Comparison of ENCODE assay signal across 21 cellular contexts in genomic region chr2:19033240-19033639, GRCh38.
DNase-seq lines count a peak whose midpoint lies in the region; ATAC-seq and TF ChIP-seq lines count a peak whose summit lies in the region.
"Had no signal": no experiment of that assay in that cellular context is flagged by ENCODE, and none has a peak within 500 bp of the region (broad histone marks: within the 10 kb centered on the region; RNA-seq: fewer than 3 reads in every experiment).

No MANE protein-coding gene starts in this region.

- no peak overlapping the region for H3K4ac ChIP-seq in neuronal stem cell (ENCODE audit: low read length)

- ATAC-seq in Right ventricle myocardium superior (ENCODE audit: poor library complexity), result peak; percentile 92
- peak; percentile 91 to 100 (median 97) for ATAC-seq in psoas muscle
- no peak for ATAC-seq in left lobe of liver
- no peak for ATAC-seq in HG03025 (IDR thresholded peaks at IDR 0.05; ENCODE audit: low FRiP score, unreplicated experiment)

- no peak overlapping the region for H3K4me2 ChIP-seq in neuronal stem cell (ENCODE audit: insufficient read depth, low read length, poor library complexity, severe bottlenecking)
- H3K4me2 ChIP-seq: BLaER1 had no signal

- H2AK5ac ChIP-seq in neuronal stem cell (ENCODE audit: low read depth, low read length), result no peak overlapping the region

- no peak overlapping the region for H2BK5ac ChIP-seq in neuronal stem cell (ENCODE audit: low read length)

- H2BK15ac ChIP-seq in neuronal stem cell (ENCODE audit: low read length), result no peak overlapping the region

- no peaks in the 10 kb centered on the region for H3K36me3 ChIP-seq in left ventricle myocardium inferior
- no peaks in the 10 kb centered on the region for H3K36me3 ChIP-seq in psoas muscle (ENCODE audit: insufficient read depth in 1 of 2, low read depth in 1 of 2)
- H3K36me3 ChIP-seq in neuronal stem cell (replicated peaks in 1 of 2; ENCODE audit: control insufficient read depth in 2 of 2, insufficient read depth in 2 of 2, low read length in 2 of 2), result no peaks in the 10 kb centered on the region
- H3K36me3 ChIP-seq: BLaER1, SJSA1 had no signal

- no peak overlapping the region for H3K14ac ChIP-seq in neuronal stem cell (ENCODE audit: low read length)

- H3K4me3 ChIP-seq in left ventricle myocardium inferior (no peak overlapping the region), psoas muscle (no peak overlapping the region), neuronal stem cell (ENCODE audit: low read length in 2 of 2) (no peak overlapping the region)
- H3K4me3 ChIP-seq: BLaER1, SJSA1 had no signal

- H3K9me3 ChIP-seq in left ventricle myocardium inferior (replicated peaks) (no peaks in the 10 kb centered on the region), psoas muscle (no peaks in the 10 kb centered on the region), neuronal stem cell (replicated peaks in 1 of 2; ENCODE audit: control insufficient read depth in 2 of 2, insufficient read depth in 1 of 2, low read depth in 1 of 2, low read length in 2 of 2) (no peaks in the 10 kb centered on the region)
- H3K9me3 ChIP-seq: BLaER1, SJSA1 had no signal

- H3K27ac ChIP-seq in left ventricle myocardium inferior (replicated peaks) (peak overlapping the region; percentile 26), psoas muscle (peak overlapping the region; percentile 75), neuronal stem cell (replicated peaks; ENCODE audit: low read length) (no peak overlapping the region)
- H3K27ac ChIP-seq: BLaER1, SJSA1 had no signal

- H3K27me3 ChIP-seq in left ventricle myocardium inferior (ENCODE audit: low read depth) (no peaks in the 10 kb centered on the region), psoas muscle (ENCODE audit: insufficient read depth in 3 of 3, low read length in 2 of 3) (no peaks in the 10 kb centered on the region), neuronal stem cell (ENCODE audit: control insufficient read depth in 3 of 3, insufficient read depth in 3 of 3, low read depth in 1 of 3, low read length in 3 of 3) (no peaks in the 10 kb centered on the region)
- H3K27me3 ChIP-seq: BLaER1, SJSA1 had no signal

- 23 to 28% (median 26%) methylated on average over 3 of the region's 3 CpGs for WGBS in psoas muscle, 3 donors
- WGBS in neuronal stem cell (ENCODE audit: extremely low coverage in 2 of 2, insufficient read length in 2 of 2, insufficient replicate concordance in 1 of 2), 2 donors, result no CpG with 5 or more reads among the region's 3 CpGs

- H2AFZ ChIP-seq in neuronal stem cell (ENCODE audit: low read length), result no peak overlapping the region

- no peak overlapping the region for H3K23ac ChIP-seq in neuronal stem cell (ENCODE audit: low read depth, low read length, poor library complexity)

- no peak overlapping the region for H2BK120ac ChIP-seq in neuronal stem cell (ENCODE audit: low read depth, low read length)

- H4K8ac ChIP-seq in neuronal stem cell (ENCODE audit: low read depth, low read length), result no peak overlapping the region

- no peak overlapping the region for H3K18ac ChIP-seq in neuronal stem cell (ENCODE audit: low read length)

- H3K9ac ChIP-seq in neuronal stem cell (ENCODE audit: low read depth, low read length, poor library complexity), result no peak overlapping the region
- H3K9ac ChIP-seq: BLaER1 had no signal

- no peak overlapping the region for H4K91ac ChIP-seq in neuronal stem cell (ENCODE audit: low read depth, low read length, poor library complexity)

- peak; percentile 29 for DNase-seq in Right ventricle myocardium superior
- no peak for DNase-seq in cardiac septum (ENCODE audit: low spot score)
- no peak for DNase-seq in left ventricle myocardium inferior
- DNase-seq in psoas muscle, result no peak
- no peak for DNase-seq in left lobe of liver (ENCODE audit: low spot score)
- DNase-seq in neuronal stem cell (ENCODE audit: low spot score), result no peak
- no peak for DNase-seq in dermis blood vessel endothelial cell
- DNase-seq: CD8-positive, alpha-beta memory T cell; EL; H7; Kasumi-1; NCI-H1105 treated with DMSO at 0.1 percent for 48 hours; NCI-H1694 treated with DMSO at 0.1 percent for 48 hours; NCI-H2107; NCI-H226; NCI-H524 treated with DMSO at 0.1 percent for 48 hours; NK-92 treated with Interleukin-12 subunit alpha and Interleukin-12 subunit beta, amount 100 ng/mL, for 24 hours; RPMI8226 had no signal

- H3K4me1 ChIP-seq in left ventricle myocardium inferior (peaks cover 10% of the 10 kb centered on the region), psoas muscle (peaks cover 12% of the 10 kb centered on the region), neuronal stem cell (ENCODE audit: control insufficient read depth in 2 of 2, insufficient read depth in 1 of 2, low read depth in 1 of 2, low read length in 2 of 2) (peaks cover 5 to 6% of the 10 kb centered on the region in 2 donors)
- H3K4me1 ChIP-seq: BLaER1 had no signal

- intact Hi-C loops in Right ventricle myocardium superior (cut with DNase I), result no loop called here
- intact Hi-C loops in cardiac septum (cut with DNase I), result no loop called here
- intact Hi-C loops in left ventricle myocardium inferior (cut with micrococcal nuclease), result no loop called here
- intact Hi-C loops in psoas muscle (cut with DNase I), result no loop called here

- no peak for TF ChIP-seq CTCF in left ventricle myocardium inferior (IDR thresholded peaks at IDR 0.05; ENCODE audit: borderline replicate concordance)
- TF ChIP-seq CTCF in psoas muscle (IDR thresholded peaks at IDR 0.05), result no peak

- no peaks in the 10 kb centered on the region for H3K79me1 ChIP-seq in neuronal stem cell (ENCODE audit: low read depth, low read length)

- H2BK12ac ChIP-seq in neuronal stem cell (ENCODE audit: low read length), result no peak overlapping the region

Comparison
In these comparisons a context has a peak if more than half of its experiments do, and no peak if none do; other contexts are left out.
1. ATAC-seq: peak in Right ventricle myocardium superior (single experiment) and psoas muscle (4 of 4); none in left lobe of liver (single experiment) and HG03025 (single experiment).